In the genomic region with DNA sequence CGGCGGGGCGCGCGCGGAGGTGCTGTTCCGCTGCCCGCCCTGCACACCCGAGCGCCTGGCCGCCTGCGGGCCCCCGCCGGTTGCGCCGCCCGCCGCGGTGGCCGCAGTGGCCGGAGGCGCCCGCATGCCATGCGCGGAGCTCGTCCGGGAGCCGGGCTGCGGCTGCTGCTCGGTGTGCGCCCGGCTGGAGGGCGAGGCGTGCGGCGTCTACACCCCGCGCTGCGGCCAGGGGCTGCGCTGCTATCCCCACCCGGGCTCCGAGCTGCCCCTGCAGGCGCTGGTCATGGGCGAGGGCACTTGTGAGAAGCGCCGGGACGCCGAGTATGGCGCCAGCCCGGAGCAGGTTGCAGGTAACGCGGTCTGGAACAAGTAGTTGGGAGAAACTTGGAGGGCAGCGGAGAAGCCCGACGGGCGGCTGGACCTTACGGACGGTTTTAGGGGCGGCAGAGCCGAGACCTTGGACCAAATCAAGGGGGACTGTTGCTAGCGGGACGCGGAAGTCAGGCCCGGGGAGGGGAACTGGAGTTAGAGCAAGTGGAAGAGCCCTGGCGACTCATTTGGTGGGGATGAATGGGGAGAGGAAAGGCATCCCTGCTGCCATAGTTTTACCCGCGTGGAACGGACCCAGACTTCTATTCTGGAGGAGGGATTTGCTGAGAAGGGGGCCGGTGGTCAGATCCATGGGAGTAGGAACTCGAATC, we compare ENCODE assay signal across 9 cellular contexts. TPM values are rescaled to one million over a fixed set of nuclear protein-coding genes. Genes with fewer than 3 reads are reported as not detected.
A peak's percentile ranks its signal among the peaks of the same experiment; 100 is the strongest.
DNase-seq lines count a peak whose midpoint lies in the region; ATAC-seq and TF ChIP-seq lines count a peak whose summit lies in the region.
"Had no signal": no experiment of that assay in that cellular context is flagged by ENCODE, and none has a peak within 500 bp of the region (broad histone marks: within the 10 kb centered on the region; RNA-seq: fewer than 3 reads in every experiment).

No MANE protein-coding gene starts in this region.

- TF ChIP-seq CTCF in prostate gland (IDR thresholded peaks at IDR 0.05) (no peak), GM13976 (IDR thresholded peaks at IDR 0.05; ENCODE audit: borderline replicate concordance, control extremely low read depth, extremely low read depth, insufficient read depth, missing control alignments) (no peak)

- TF ChIP-seq POLR2A in prostate gland (IDR thresholded peaks at IDR 0.05), result no peak

- peaks cover 6% of the 10 kb centered on the region for H3K36me3 Mint-ChIP-seq in T-helper 17 cell (ENCODE audit: low read depth)

- H3K4me1 ChIP-seq in prostate gland (replicated peaks), result no peaks in the 10 kb centered on the region

- H3K4me1 Mint-ChIP-seq in T-helper 17 cell, result peaks cover 21% of the 10 kb centered on the region

- no peaks in the 10 kb centered on the region for H3K9me3 ChIP-seq in T-helper 17 cell (ENCODE audit: control insufficient read depth, low read length, poor library complexity, severe bottlenecking)
- H3K9me3 ChIP-seq in prostate gland, result no peaks in the 10 kb centered on the region

- intact Hi-C loops in prostate gland (cut with DNase I), result loop anchor here (2.0 to 5.0 kb wide), 3 partner anchors 31 to 101 kb away; no protein-coding TSS in a partner anchor

- peak overlapping the region; percentile 16 to 61 for H3K27ac ChIP-seq in prostate gland

- peak overlapping the region; percentile 80 for H3K4me3 Mint-ChIP-seq in T-helper 17 cell

- H3K27me3 ChIP-seq in prostate gland (replicated peaks; ENCODE audit: insufficient read depth), result no peaks in the 10 kb centered on the region

- H3K36me3 ChIP-seq in prostate gland, result no peaks in the 10 kb centered on the region

- WGBS in prostate gland, result under 1% methylated on average over 23 of the region's 70 CpGs

- DNase-seq in activated CD8-positive, alpha-beta memory T cell treated with anti-CD3 and anti-CD28 coated beads for 24 hours, result peak; percentile 69
- DNase-seq in activated CD8-positive, alpha-beta memory T cell treated with anti-CD3 and anti-CD28 coated beads, Interleukin-2, amount 50 U/mL, for 4 hours, result no peak
- DNase-seq in T-helper 17 cell, result no peak
- peak; percentile 12 for DNase-seq in glomerular visceral epithelial cell (ENCODE audit: extremely low spot score)
- DNase-seq in prostate gland (ENCODE audit: low spot score), result no peak
- no peak for DNase-seq in cortex of kidney (lab: John Stamatoyannopoulos, UW)
- no peak for DNase-seq in GM13976 (ENCODE audit: low spot score)

- ATAC-seq in T-helper 17 cell, result no peak
- ATAC-seq in GM18870 (IDR thresholded peaks at IDR 0.05; ENCODE audit: unreplicated experiment), result no peak
- ATAC-seq: GM12878 had no signal

- in situ Hi-C loops in GM13976 (cut with MboI; ENCODE audit: low sequenced_read_pairs, unreplicated experiment), result no loop called here

- H3K27ac Mint-ChIP-seq in T-helper 17 cell, result no peak overlapping the region

- H3K4me3 ChIP-seq in prostate gland, result peak overlapping the region; percentile 57 to 60
- H3K4me3 ChIP-seq: GM12878 had no signal

- peaks cover 73% of the 10 kb centered on the region for H3K27me3 Mint-ChIP-seq in T-helper 17 cell

RNA-seq across cellular contexts. Expression of a gene that starts 0.5 kb away (rescaled TPM):
- total RNA-seq in T-helper 17 cell (1 to 10 TPM in 1 of 2 donors, not detected in 1; 6.1 TPM), prostate gland (100 to 1,000 TPM; 152 to 250 TPM)

Comparison
In these comparisons a context has a peak if more than half of its experiments do, and no peak if none do; other contexts are left out.
1. DNase-seq: peak in activated CD8-positive, alpha-beta memory T cell treated with anti-CD3 and anti-CD28 coated beads for 24 hours (single experiment) and glomerular visceral epithelial cell (single experiment); none in activated CD8-positive, alpha-beta memory T cell treated with anti-CD3 and anti-CD28 coated beads, Interleukin-2, amount 50 U/mL, for 4 hours (single experiment), T-helper 17 cell (0 of 3), prostate gland (single experiment), cortex of kidney (single experiment) and GM13976 (single experiment).
2. RNA of a gene that starts 0.5 kb away (total RNA-seq): 152 to 250 TPM in prostate gland; 6.1 TPM in T-helper 17 cell; every median in the first group is over 10 times any median in the second.